Comparison of ENCODE assay signal across 9 cellular contexts in genomic region chr19:4337906-4338440, GRCh38. TPM values are rescaled to one million over a fixed set of nuclear protein-coding genes. Genes with fewer than 3 reads are reported as not detected.
A peak's percentile ranks its signal among the peaks of the same experiment; 100 is the strongest.
DNase-seq lines count a peak whose midpoint lies in the region; ATAC-seq, FAIRE-seq and TF ChIP-seq lines count a peak whose summit lies in the region.
"Had no signal": no experiment of that assay in that cellular context is flagged by ENCODE, and none has a peak within 500 bp of the region (broad histone marks: within the 10 kb centered on the region; RNA-seq: fewer than 3 reads in every experiment).

No MANE protein-coding gene starts in this region.

- no CpG with 5 or more reads among the region's 14 CpGs for WGBS in mesendoderm (ENCODE audit: extremely low coverage, insufficient coverage, low lambda C conversion rate)

- H2BK5ac ChIP-seq in mesendoderm (ENCODE audit: low read length) = peak overlapping the region; percentile 27

- no peak overlapping the region for H2BK120ac ChIP-seq in mesendoderm (ENCODE audit: low read depth, low read length)

- no peak overlapping the region for H2BK15ac ChIP-seq in mesendoderm (replicated peaks; ENCODE audit: low read depth)

- H2AK5ac ChIP-seq in mesendoderm (ENCODE audit: low read length) = no peak overlapping the region

- H3K36me3 ChIP-seq in bronchial epithelial cell (ENCODE audit: control insufficient read depth, insufficient read depth, low read length) (no peaks in the 10 kb centered on the region), mesendoderm (ENCODE audit: control insufficient read depth, insufficient read depth, low read length) (no peaks in the 10 kb centered on the region)

- H3K4me1 Mint-ChIP-seq in IgD-negative memory B cell = peaks cover 12 to 21% (median 19%) of the 10 kb centered on the region in 3 donors

- peaks cover 0 to 1% (median 0%) of the 10 kb centered on the region in 3 donors for H3K9me3 Mint-ChIP-seq in IgD-negative memory B cell

- no peaks in the 10 kb centered on the region for H3K79me1 ChIP-seq in mesendoderm (ENCODE audit: low read length)

- H3K4me1 ChIP-seq in mesendoderm (ENCODE audit: control insufficient read depth, low read depth, low read length) = no peaks in the 10 kb centered on the region

- H3K4ac ChIP-seq in mesendoderm (ENCODE audit: low read depth, low read length) = no peak overlapping the region

- TF ChIP-seq CTCF in bronchial epithelial cell (IDR thresholded peaks at IDR 0.05; ENCODE audit: insufficient read depth, low read length, severe bottlenecking) = no peak

- H3K4me3 ChIP-seq in bronchial epithelial cell (ENCODE audit: low read depth, low read length) (peak overlapping the region; percentile 73), mesendoderm (ENCODE audit: low read length) (peak overlapping the region; percentile 2)

- H4K8ac ChIP-seq in mesendoderm (ENCODE audit: low read depth, low read length) = no peak overlapping the region

- peak overlapping the region; percentile 70 for H3K4me2 ChIP-seq in mesendoderm (ENCODE audit: low read length)

- no peak overlapping the region for H4K5ac ChIP-seq in mesendoderm (ENCODE audit: low read length)

- no peak overlapping the region for H3K18ac ChIP-seq in mesendoderm (ENCODE audit: low read length)

- H3K27me3 ChIP-seq in bronchial epithelial cell (ENCODE audit: control insufficient read depth, insufficient read depth, low read length) (no peaks in the 10 kb centered on the region), mesendoderm (ENCODE audit: insufficient read depth, low read length, poor library complexity) (no peaks in the 10 kb centered on the region)

- H3K56ac ChIP-seq in mesendoderm (ENCODE audit: low read length) = peak overlapping the region; percentile 89

- peak overlapping the region; percentile 81 to 92 (median 88) for H3K4me3 Mint-ChIP-seq in IgD-negative memory B cell

- peak overlapping the region; percentile 73 for H3K9ac ChIP-seq in mesendoderm (ENCODE audit: low read length)

- no peak overlapping the region for H3K23ac ChIP-seq in mesendoderm (ENCODE audit: low read length)

- ATAC-seq in GM18517 (IDR thresholded peaks at IDR 0.05; ENCODE audit: unreplicated experiment) (no peak), GM18909 (IDR thresholded peaks at IDR 0.05; ENCODE audit: poor library complexity, unreplicated experiment) (no peak)

- no peaks in the 10 kb centered on the region for H3K27me3 Mint-ChIP-seq in IgD-negative memory B cell

- FAIRE-seq in bronchial epithelial cell (lab: Jason Lieb, UNC) = no peak
- FAIRE-seq: islet of Langerhans had no signal

- H3K79me2 ChIP-seq in mesendoderm (ENCODE audit: control insufficient read depth, insufficient read depth, low read length) = no peaks in the 10 kb centered on the region

- DNase-seq in AG20443 (ENCODE audit: low spot score) (peak; percentile 17), bronchial epithelial cell (ENCODE audit: low read depth) (no peak), mesendoderm (peak; percentile 54), NCI-H1105 treated with DMSO at 0.1 percent for 48 hours (lab: John Stamatoyannopoulos, UW) (no peak), NCI-H2196 treated with DMSO at 0.1 percent for 48 hours (lab: John Stamatoyannopoulos, UW; ENCODE audit: unreplicated experiment) (no peak)

- H3K27ac ChIP-seq in mesendoderm (ENCODE audit: low read depth, low read length) = no peak overlapping the region

- peak overlapping the region; percentile 56 to 90 (median 63) for H3K27ac Mint-ChIP-seq in IgD-negative memory B cell

- peaks cover 4% of the 10 kb centered on the region for H3K36me3 Mint-ChIP-seq in IgD-negative memory B cell

RNA-seq across cellular contexts. Expression of gene STAP2, which starts 0.7 kb away (rescaled TPM):
- not detected for polyA plus RNA-seq in IgD-negative memory B cell
- 83.2 and 132 TPM in 2 replicates for total RNA-seq in bronchial epithelial cell
- polyA plus RNA-seq in mesendoderm (2013, experiment 1 of 2) = 29.0 TPM
- 28.2 TPM for polyA plus RNA-seq in mesendoderm (2013, experiment 2 of 2)

RNA-seq across cellular contexts. Expression of gene MPND, which starts 5.4 kb away (rescaled TPM):
- 9.7 TPM for polyA plus RNA-seq in IgD-negative memory B cell
- 3.7 and 6.4 TPM in 2 replicates for total RNA-seq in bronchial epithelial cell
- polyA plus RNA-seq in mesendoderm (2013, experiment 1 of 2) = 10.3 TPM
- 10.5 TPM for polyA plus RNA-seq in mesendoderm (2013, experiment 2 of 2)

RNA-seq across cellular contexts. Expression of gene FSD1, which starts 33.6 kb away (rescaled TPM):
- 0.58 TPM for polyA plus RNA-seq in IgD-negative memory B cell
- total RNA-seq in bronchial epithelial cell = 0.13 and 0.26 TPM in 2 replicates
- polyA plus RNA-seq in mesendoderm (2013, experiment 1 of 2) = 18.6 TPM
- 18.3 TPM for polyA plus RNA-seq in mesendoderm (2013, experiment 2 of 2)

RNA-seq across cellular contexts. Expression of gene TMIGD2, which starts 35.8 kb away (rescaled TPM):
- 1.9 TPM for polyA plus RNA-seq in IgD-negative memory B cell
- total RNA-seq in bronchial epithelial cell = not detected in 2 replicates
- polyA plus RNA-seq in mesendoderm (2013, experiment 1 of 2) = 0.18 TPM
- 0.25 TPM for polyA plus RNA-seq in mesendoderm (2013, experiment 2 of 2)

RNA-seq across cellular contexts. Expression of gene SHD, which starts 58.9 kb away (rescaled TPM):
- not detected for polyA plus RNA-seq in IgD-negative memory B cell
- total RNA-seq in bronchial epithelial cell = not detected in 2 replicates
- 0.42 TPM for polyA plus RNA-seq in mesendoderm (2013, experiment 1 of 2)
- polyA plus RNA-seq in mesendoderm (2013, experiment 2 of 2) = 0.76 TPM

Comparison
In these comparisons a context has a peak if more than half of its experiments do, and no peak if none do; other contexts are left out.
1. DNase-seq: peak in AG20443 (single experiment) and mesendoderm (single experiment); none in bronchial epithelial cell (single experiment), NCI-H1105 treated with DMSO at 0.1 percent for 48 hours (single experiment) and NCI-H2196 treated with DMSO at 0.1 percent for 48 hours (single experiment).